8 cellular contexts compared by ENCODE assay signal in genomic region chr11:35006389-35007128, GRCh38.
DNase-seq lines count a peak whose midpoint lies in the region; ATAC-seq and TF ChIP-seq lines count a peak whose summit lies in the region.

No MANE protein-coding gene starts in this region.

- H3K4me3 Mint-ChIP-seq in stimulated activated naive CD8-positive, alpha-beta T cell treated with anti-CD3 and anti-CD28 coated beads, Interleukin-15, Interleukin-2, amounts not matched to agents 100 ng/mL and 50 ng/mL, for 24 hours, result peak overlapping the region; percentile 37
- H3K4me3 Mint-ChIP-seq in osteocyte (ENCODE audit: unreplicated experiment), result no peak overlapping the region

- peak; percentile 83 for DNase-seq in activated effector memory CD4-positive, alpha-beta T cell treated with anti-CD3 and anti-CD28 coated beads, Interleukin-2, amount 50 U/mL, for 16 hours
- DNase-seq in activated effector memory CD4-positive, alpha-beta T cell treated with Interleukin-2 at 50 U/mL for 16 hours, result no peak
- peak; percentile 54 to 69 for DNase-seq in activated CD4-positive, alpha-beta T cell treated with anti-CD3 and anti-CD28 coated beads, Interleukin-2, amount 50 U/mL, for 48 hours
- DNase-seq in cerebellar cortex (ENCODE audit: low spot score), result no peak
- DNase-seq in Right ventricle myocardium inferior (ENCODE audit: missing footprints), result no peak
- DNase-seq in osteocyte (ENCODE audit: extremely low spot score, unreplicated experiment), result no peak

- TF ChIP-seq CTCF in osteocyte (IDR thresholded peaks at IDR 0.05), result no peak

- no peaks in the 10 kb centered on the region for H3K9me3 Mint-ChIP-seq in stimulated activated naive CD8-positive, alpha-beta T cell treated with anti-CD3 and anti-CD28 coated beads, Interleukin-15, Interleukin-2, amounts not matched to agents 100 ng/mL and 50 ng/mL, for 24 hours
- no peaks in the 10 kb centered on the region for H3K9me3 Mint-ChIP-seq in osteocyte (ENCODE audit: unreplicated experiment)

- ATAC-seq in HG03103 (IDR thresholded peaks at IDR 0.05; ENCODE audit: low read depth, unreplicated experiment) (peak; percentile 87), Right ventricle myocardium inferior (no peak)

- H3K4me1 Mint-ChIP-seq in stimulated activated naive CD8-positive, alpha-beta T cell treated with anti-CD3 and anti-CD28 coated beads, Interleukin-15, Interleukin-2, amounts not matched to agents 100 ng/mL and 50 ng/mL, for 24 hours (ENCODE audit: low read depth), result peaks cover 72% of the 10 kb centered on the region
- H3K4me1 Mint-ChIP-seq in osteocyte (ENCODE audit: unreplicated experiment), result peaks cover 27% of the 10 kb centered on the region

- H3K27me3 Mint-ChIP-seq in stimulated activated naive CD8-positive, alpha-beta T cell treated with anti-CD3 and anti-CD28 coated beads, Interleukin-15, Interleukin-2, amounts not matched to agents 100 ng/mL and 50 ng/mL, for 24 hours, result peaks cover 5% of the 10 kb centered on the region
- no peaks in the 10 kb centered on the region for H3K27me3 Mint-ChIP-seq in osteocyte (ENCODE audit: unreplicated experiment)

- no peaks in the 10 kb centered on the region for H3K36me3 Mint-ChIP-seq in stimulated activated naive CD8-positive, alpha-beta T cell treated with anti-CD3 and anti-CD28 coated beads, Interleukin-15, Interleukin-2, amounts not matched to agents 100 ng/mL and 50 ng/mL, for 24 hours (ENCODE audit: low read depth)
- H3K36me3 Mint-ChIP-seq in osteocyte (ENCODE audit: unreplicated experiment), result no peaks in the 10 kb centered on the region

- peak overlapping the region; percentile 83 for H3K27ac Mint-ChIP-seq in stimulated activated naive CD8-positive, alpha-beta T cell treated with anti-CD3 and anti-CD28 coated beads, Interleukin-15, Interleukin-2, amounts not matched to agents 100 ng/mL and 50 ng/mL, for 24 hours
- H3K27ac Mint-ChIP-seq in osteocyte (ENCODE audit: unreplicated experiment), result no peak overlapping the region

- intact Hi-C loops in Right ventricle myocardium inferior (cut with DNase I), result loop anchor here (10.0 kb wide), 1 partner anchor 58 kb away; no protein-coding TSS in a partner anchor

Comparison
In these comparisons a context has a peak if more than half of its experiments do, and no peak if none do; other contexts are left out.
1. DNase-seq: peak in activated effector memory CD4-positive, alpha-beta T cell treated with anti-CD3 and anti-CD28 coated beads, Interleukin-2, amount 50 U/mL, for 16 hours (single experiment) and activated CD4-positive, alpha-beta T cell treated with anti-CD3 and anti-CD28 coated beads, Interleukin-2, amount 50 U/mL, for 48 hours (2 of 2); none in activated effector memory CD4-positive, alpha-beta T cell treated with Interleukin-2 at 50 U/mL for 16 hours (single experiment), cerebellar cortex (single experiment), Right ventricle myocardium inferior (single experiment) and osteocyte (single experiment).